In the genomic region with DNA sequence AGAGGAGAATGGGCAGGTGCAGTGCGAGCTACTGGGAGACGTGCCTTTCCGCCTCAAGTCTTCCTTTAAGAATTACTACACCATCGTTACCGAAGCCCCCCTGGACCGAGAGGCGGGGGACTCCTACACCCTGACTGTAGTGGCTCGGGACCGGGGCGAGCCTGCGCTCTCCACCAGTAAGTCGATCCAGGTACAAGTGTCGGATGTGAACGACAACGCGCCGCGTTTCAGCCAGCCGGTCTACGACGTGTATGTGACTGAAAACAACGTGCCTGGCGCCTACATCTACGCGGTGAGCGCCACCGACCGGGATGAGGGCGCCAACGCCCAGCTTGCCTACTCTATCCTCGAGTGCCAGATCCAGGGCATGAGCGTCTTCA, we compare ENCODE assay signal across 10 cellular contexts. TPM values are rescaled to one million over a fixed set of nuclear protein-coding genes. Genes with fewer than 3 reads are reported as not detected.
DNase-seq lines count a peak whose midpoint lies in the region; ATAC-seq and TF ChIP-seq lines count a peak whose summit lies in the region.
"Had no signal": no experiment of that assay in that cellular context is flagged by ENCODE, and none has a peak within 500 bp of the region (broad histone marks: within the 10 kb centered on the region; RNA-seq: fewer than 3 reads in every experiment).

No MANE protein-coding gene starts in this region.

- H3K4me3 ChIP-seq in fibroblast of pulmonary artery (replicated peaks; ENCODE audit: low read depth, low read length) (peak overlapping the region; percentile 70), psoas muscle (peak overlapping the region; percentile 62), MG63 (no peak overlapping the region)
- H3K4me3 ChIP-seq: lung had no signal

- H3K36me3 ChIP-seq in psoas muscle (ENCODE audit: insufficient read depth in 1 of 2, low read depth in 1 of 2) (no peaks in the 10 kb centered on the region), MG63 (no peaks in the 10 kb centered on the region)

- ATAC-seq in psoas muscle, result no peak
- no peak for ATAC-seq in esophagus mucosa
- ATAC-seq: stimulated activated naive CD8-positive, alpha-beta T cell treated with anti-CD3 and anti-CD28 coated beads, Interleukin-15, amount 100 ng/mL, for 72 hours had no signal

- H3K27me3 ChIP-seq in psoas muscle (ENCODE audit: insufficient read depth in 3 of 3, low read length in 2 of 3), result peaks cover 7 to 91% (median 40%) of the 10 kb centered on the region in 3 donors
- H3K27me3 ChIP-seq in MG63, result peaks cover 71% of the 10 kb centered on the region

- no peaks in the 10 kb centered on the region for H3K9me3 ChIP-seq in psoas muscle
- no peaks in the 10 kb centered on the region for H3K9me3 ChIP-seq in MG63

- 0 to 1% (median 1%) methylated on average over 32 of the region's 32 CpGs for WGBS in psoas muscle, 3 donors

- DNase-seq in DMS53 treated with DMSO at 0.1 percent for 48 hours (lab: John Stamatoyannopoulos, UW; ENCODE audit: unreplicated experiment) (peak; percentile 15), NCI-H345 treated with DMSO at 0.1 percent for 48 hours (lab: John Stamatoyannopoulos, UW; ENCODE audit: unreplicated experiment) (peak; percentile 22), fibroblast of pulmonary artery (ENCODE audit: low read depth) (peak; percentile 31), psoas muscle (peak in 1 of 2 donors; percentile 39), MG63 (no peak), G401 (ENCODE audit: low spot score) (no peak)
- DNase-seq in stimulated activated CD4-positive, alpha-beta T cell treated with anti-CD3 and anti-CD28 coated beads, Interleukin-4, amount 100 ng/mL, for 1 hour, result no peak

- H3K4me1 ChIP-seq in psoas muscle, result peaks cover 26% of the 10 kb centered on the region

- TF ChIP-seq CTCF in fibroblast of pulmonary artery (IDR thresholded peaks at IDR 0.05; ENCODE audit: low read length, missing control alignments), result no peak
- TF ChIP-seq CTCF in psoas muscle (IDR thresholded peaks at IDR 0.05), result no peak

- H3K27ac ChIP-seq in psoas muscle, result no peak overlapping the region

- intact Hi-C loops in psoas muscle (cut with DNase I), result no loop called here

- in situ Hi-C loops in G401 (cut with HindIII; ENCODE audit: low sequenced_read_pairs), result no loop called here

RNA-seq across cellular contexts. Expression of a gene that starts 2.2 kb away (rescaled TPM):
- total RNA-seq in psoas muscle (under 1 TPM in 1 of 4 donors, not detected in 3; 0.12 TPM), esophagus mucosa (0.04 TPM)
- polyA plus RNA-seq in psoas muscle, result under 1 TPM; 0.01 to 0.05 (median 0.01) TPM
- total RNA-seq in MG63 (2014; rRNA removed; shearing (Covaris generic); ENCODE audit: low replicate concordance), result 0.03 TPM in 1 of 2 replicates, not detected in the other
- 2.3 and 3.3 TPM in 2 replicates for total RNA-seq in G401 (2014; rRNA removed; shearing (Covaris generic))

Comparison
In these comparisons a context has a peak if more than half of its experiments do, and no peak if none do; other contexts are left out.
1. DNase-seq: peak in DMS53 treated with DMSO at 0.1 percent for 48 hours (single experiment), NCI-H345 treated with DMSO at 0.1 percent for 48 hours (single experiment) and fibroblast of pulmonary artery (single experiment); none in MG63 (single experiment), stimulated activated CD4-positive, alpha-beta T cell treated with anti-CD3 and anti-CD28 coated beads, Interleukin-4, amount 100 ng/mL, for 1 hour (single experiment) and G401 (single experiment).